In genomic region chr10:124943301-124944092, GRCh38 we compare ENCODE assay signal across 9 cellular contexts. TPM values are rescaled to one million over a fixed set of nuclear protein-coding genes. Genes with fewer than 3 reads are reported as not detected.
DNase-seq lines count a peak whose midpoint lies in the region; ATAC-seq, FAIRE-seq and TF ChIP-seq lines count a peak whose summit lies in the region.
"Had no signal": no experiment of that assay in that cellular context is flagged by ENCODE, and none has a peak within 500 bp of the region (broad histone marks: within the 10 kb centered on the region; RNA-seq: fewer than 3 reads in every experiment).

No MANE protein-coding gene starts in this region.

- intact Hi-C loops in left ventricle myocardium inferior (cut with micrococcal nuclease) = no loop called here
- intact Hi-C loops in transverse colon (cut with DNase I; ENCODE audit: low total_unique reads) = no loop called here

- peak overlapping the region; percentile 75 for H3K27ac Mint-ChIP-seq in astrocyte (ENCODE audit: unreplicated experiment)

- peaks cover 97% of the 10 kb centered on the region for H3K79me2 ChIP-seq in astrocyte (ENCODE audit: insufficient read depth, low read length)

- no peaks in the 10 kb centered on the region for H3K27me3 Mint-ChIP-seq in astrocyte (ENCODE audit: low read depth, unreplicated experiment)

- TF ChIP-seq POLR2A in transverse colon (IDR thresholded peaks at IDR 0.05) = no peak

- H3K4me2 ChIP-seq in astrocyte (ENCODE audit: low read length) = peak overlapping the region; percentile 3

- in situ Hi-C loops in transverse colon (cut with MboI; ENCODE audit: low pct_ligation_motif_present in 1 of 4, low pct_unique_long_range_greater_than_20kb in 1 of 4, low sequenced_read_pairs in 3 of 4) = no loop called here

- H3K27ac ChIP-seq in astrocyte (ENCODE audit: low read depth, low read length) = no peak overlapping the region
- H3K27ac ChIP-seq in left ventricle myocardium inferior (replicated peaks) = peak overlapping the region; percentile 75
- peak overlapping the region; percentile 0 to 52 (median 42) for H3K27ac ChIP-seq in transverse colon
- H3K27ac ChIP-seq: pancreas had no signal

- H3K4me3 Mint-ChIP-seq in astrocyte (ENCODE audit: unreplicated experiment) = peak overlapping the region; percentile 20

- DNase-seq in activated CD4-positive, alpha-beta T cell treated with anti-CD3 and anti-CD28 coated beads for 48 hours = peak; percentile 12
- no peak for DNase-seq in activated CD4-positive, alpha-beta T cell treated with anti-CD3 and anti-CD28 coated beads, Interleukin-2, amount 50 U/mL, for 48 hours
- peak; percentile 76 for DNase-seq in astrocyte (ENCODE audit: low read depth)
- no peak for DNase-seq in left ventricle myocardium inferior
- DNase-seq in transverse colon = no peak
- no peak for DNase-seq in GDM1 (lab: John Stamatoyannopoulos, UW)
- no peak for DNase-seq in stimulated activated naive CD4-positive, alpha-beta T cell (lab: John Stamatoyannopoulos, UW)
- DNase-seq: pancreas had no signal

- peak overlapping the region; percentile 3 for H3K9ac ChIP-seq in astrocyte (ENCODE audit: low read length)

- peaks cover 95% of the 10 kb centered on the region for H4K20me1 ChIP-seq in astrocyte (ENCODE audit: insufficient read depth, low read length)

- TF ChIP-seq CTCF in astrocyte (IDR thresholded peaks at IDR 0.05; ENCODE audit: insufficient read depth, low read depth, low read length) = no peak
- TF ChIP-seq CTCF in left ventricle myocardium inferior (IDR thresholded peaks at IDR 0.05; ENCODE audit: borderline replicate concordance) = no peak
- no peak for TF ChIP-seq CTCF in transverse colon (IDR thresholded peaks at IDR 0.05)

- H3K4me1 ChIP-seq in astrocyte (ENCODE audit: insufficient read depth, low read length) (peaks cover 8% of the 10 kb centered on the region), left ventricle myocardium inferior (peaks cover 94% of the 10 kb centered on the region), transverse colon (peaks cover 12 to 60% (median 30%) of the 10 kb centered on the region in 4 donors)

- H3K36me3 ChIP-seq in astrocyte (ENCODE audit: insufficient read depth, low read length) (peaks cover 3% of the 10 kb centered on the region), left ventricle myocardium inferior (peaks cover 5% of the 10 kb centered on the region), transverse colon (no peaks in the 10 kb centered on the region)
- H3K36me3 ChIP-seq: pancreas had no signal

- no peak overlapping the region for H2AFZ ChIP-seq in astrocyte (ENCODE audit: low read depth, low read length)

- H3K27me3 ChIP-seq in astrocyte (ENCODE audit: insufficient read depth, low read length) = no peaks in the 10 kb centered on the region
- no peaks in the 10 kb centered on the region for H3K27me3 ChIP-seq in left ventricle myocardium inferior (ENCODE audit: low read depth)
- no peaks in the 10 kb centered on the region for H3K27me3 ChIP-seq in transverse colon
- H3K27me3 ChIP-seq: pancreas had no signal

- H3K36me3 Mint-ChIP-seq in astrocyte (ENCODE audit: low read depth, unreplicated experiment) = peaks cover 2% of the 10 kb centered on the region

- peaks cover 30% of the 10 kb centered on the region for H3K4me1 Mint-ChIP-seq in astrocyte (ENCODE audit: low read depth, unreplicated experiment)

- no peak for ATAC-seq in HG03565 (IDR thresholded peaks at IDR 0.05; ENCODE audit: unreplicated experiment)

- TF ChIP-seq EP300 in transverse colon (IDR thresholded peaks at IDR 0.05; ENCODE audit: low read depth) = no peak

- H3K4me3 ChIP-seq in astrocyte (ENCODE audit: insufficient read depth, low read depth, low read length) (no peak overlapping the region), left ventricle myocardium inferior (peak overlapping the region; percentile 47), transverse colon (no peak overlapping the region)
- H3K4me3 ChIP-seq: pancreas had no signal

- FAIRE-seq in astrocyte (lab: Jason Lieb, UNC) = peak; percentile 9
- FAIRE-seq: pancreas had no signal

- H3K9me3 Mint-ChIP-seq in astrocyte (ENCODE audit: unreplicated experiment) = no peaks in the 10 kb centered on the region

- WGBS in transverse colon (ENCODE audit: low coverage in 1 of 2), 2 donors = 67 to 74% methylated on average over 9 of the region's 9 CpGs

- H3K9me3 ChIP-seq in astrocyte (ENCODE audit: insufficient read depth, low read depth, low read length) = no peaks in the 10 kb centered on the region
- H3K9me3 ChIP-seq in left ventricle myocardium inferior (replicated peaks) = no peaks in the 10 kb centered on the region
- no peaks in the 10 kb centered on the region for H3K9me3 ChIP-seq in transverse colon
- H3K9me3 ChIP-seq: pancreas had no signal

RNA-seq across cellular contexts. Expression of gene ZRANB1, which starts 1.6 kb away (rescaled TPM):
- 24.5 and 24.9 TPM in 2 replicates for total RNA-seq in astrocyte
- total RNA-seq in left ventricle myocardium inferior = 25.3 TPM
- total RNA-seq in transverse colon = 10 to 100 TPM in 3 of 4 donors, 1 to 10 TPM in 1; 8.4 to 24.0 (median 16.8) TPM

Comparison
In these comparisons a context has a peak if more than half of its experiments do, and no peak if none do; other contexts are left out.
1. DNase-seq: peak in activated CD4-positive, alpha-beta T cell treated with anti-CD3 and anti-CD28 coated beads for 48 hours (single experiment) and astrocyte (single experiment); none in activated CD4-positive, alpha-beta T cell treated with anti-CD3 and anti-CD28 coated beads, Interleukin-2, amount 50 U/mL, for 48 hours (0 of 2), left ventricle myocardium inferior (single experiment), transverse colon (single experiment), GDM1 (single experiment) and stimulated activated naive CD4-positive, alpha-beta T cell (0 of 6).